18 cellular contexts compared by ENCODE assay signal in genomic region chr11:83187463-83187862, GRCh38. TPM values are rescaled to one million over a fixed set of nuclear protein-coding genes. Genes with fewer than 3 reads are reported as not detected.
DNase-seq lines count a peak whose midpoint lies in the region; ATAC-seq and TF ChIP-seq lines count a peak whose summit lies in the region.
"Had no signal": no experiment of that assay in that cellular context is flagged by ENCODE, and none has a peak within 500 bp of the region (broad histone marks: within the 10 kb centered on the region; RNA-seq: fewer than 3 reads in every experiment).

No MANE protein-coding gene starts in this region.

- no peaks in the 10 kb centered on the region for H3K27me3 ChIP-seq in upper lobe of left lung
- H3K27me3 ChIP-seq: cardiac muscle cell, neutrophil, SJCRH30, uterus had no signal

- WGBS in upper lobe of left lung, 2 donors = 97 to 98% methylated on average over 4 of the region's 4 CpGs

- intact Hi-C loops in activated B cell treated with CpG ODN at 0.5 μM for 24 hours (cut with micrococcal nuclease) = no loop called here
- intact Hi-C loops in left colon (cut with DNase I, micrococcal nuclease) = no loop called here

- no peak for TF ChIP-seq POLR2A in upper lobe of left lung (IDR thresholded peaks at IDR 0.05)

- CTCF ChIA-PET in activated B cell treated with CpG ODN at 0.5 μM for 24 hours (lab: Charles Lee) = interaction anchor here (1.6 kb wide), 1 partner anchor 320 kb away, joined by 4 read pairs; no protein-coding TSS in a partner anchor

- no peaks in the 10 kb centered on the region for H3K9me3 Mint-ChIP-seq in stimulated activated naive CD8-positive, alpha-beta T cell treated with anti-CD3 and anti-CD28 coated beads, Interleukin-15, amount 100 ng/mL, for 72 hours
- no peaks in the 10 kb centered on the region for H3K9me3 Mint-ChIP-seq in activated B cell treated with CpG ODN at 0.5 μM for 24 hours
- H3K9me3 Mint-ChIP-seq: mesothelial cell of epicardium had no signal

- no peak overlapping the region for H3K4me3 Mint-ChIP-seq in stimulated activated naive CD8-positive, alpha-beta T cell treated with anti-CD3 and anti-CD28 coated beads, Interleukin-15, amount 100 ng/mL, for 72 hours
- H3K4me3 Mint-ChIP-seq in activated B cell treated with CpG ODN at 0.5 μM for 24 hours = no peak overlapping the region
- H3K4me3 Mint-ChIP-seq: mesothelial cell of epicardium had no signal

- POLR2A ChIA-PET in activated B cell treated with CpG ODN at 0.5 μM for 24 hours (lab: Charles Lee) = interaction anchor here (1.2 to 1.6 kb wide), 2 partner anchors 11 to 31 kb away, joined by 4 read pairs; partner anchors contain the start of gene PCF11

- peaks cover 17% of the 10 kb centered on the region for H3K4me1 Mint-ChIP-seq in stimulated activated naive CD8-positive, alpha-beta T cell treated with anti-CD3 and anti-CD28 coated beads, Interleukin-15, amount 100 ng/mL, for 72 hours
- peaks cover 10% of the 10 kb centered on the region for H3K4me1 Mint-ChIP-seq in activated B cell treated with CpG ODN at 0.5 μM for 24 hours

- TF ChIP-seq CTCF in activated B cell treated with CpG ODN at 0.5 μM for 24 hours (IDR thresholded peaks at IDR 0.05) = no peak
- no peak for TF ChIP-seq CTCF in upper lobe of left lung (IDR thresholded peaks at IDR 0.05)

- no peak for TF ChIP-seq EP300 in upper lobe of left lung (IDR thresholded peaks at IDR 0.05)

- H3K9me3 ChIP-seq in upper lobe of left lung = no peaks in the 10 kb centered on the region
- H3K9me3 ChIP-seq: neutrophil, SJCRH30, uterus had no signal

- H3K27me3 Mint-ChIP-seq in stimulated activated naive CD8-positive, alpha-beta T cell treated with anti-CD3 and anti-CD28 coated beads, Interleukin-15, amount 100 ng/mL, for 72 hours = no peaks in the 10 kb centered on the region
- H3K27me3 Mint-ChIP-seq in activated B cell treated with CpG ODN at 0.5 μM for 24 hours = no peaks in the 10 kb centered on the region

- peaks cover 79% of the 10 kb centered on the region for H3K36me3 Mint-ChIP-seq in activated B cell treated with CpG ODN at 0.5 μM for 24 hours (ENCODE audit: low read depth)

- no peak overlapping the region for H3K4me3 ChIP-seq in upper lobe of left lung
- H3K4me3 ChIP-seq: cardiac muscle cell, SJCRH30, uterus had no signal

- peaks cover 7 to 9% (median 8%) of the 10 kb centered on the region in 4 donors for H3K4me1 ChIP-seq in upper lobe of left lung

- no peak overlapping the region for H3K27ac ChIP-seq in upper lobe of left lung
- H3K27ac ChIP-seq: cardiac muscle cell, neutrophil, SJCRH30, uterus had no signal

- no peak overlapping the region for H3K27ac Mint-ChIP-seq in stimulated activated naive CD8-positive, alpha-beta T cell treated with anti-CD3 and anti-CD28 coated beads, Interleukin-15, amount 100 ng/mL, for 72 hours
- H3K27ac Mint-ChIP-seq in activated B cell treated with CpG ODN at 0.5 μM for 24 hours = peak overlapping the region; percentile 32
- H3K27ac Mint-ChIP-seq: mesothelial cell of epicardium had no signal

- peak; percentile 28 for ATAC-seq in stimulated activated naive CD8-positive, alpha-beta T cell treated with anti-CD3 and anti-CD28 coated beads, Interleukin-15, amount 100 ng/mL, for 72 hours
- ATAC-seq in stimulated activated naive CD8-positive, alpha-beta T cell treated with anti-CD3 and anti-CD28 coated beads, Interleukin-15, Interleukin-2, amounts not matched to agents 100 U/mL and 50 U/mL, for 24 hours = no peak
- ATAC-seq in activated B cell treated with CpG ODN at 0.5 μM for 24 hours (ENCODE audit: low read depth) = no peak
- peak; percentile 38 for ATAC-seq in left colon
- no peak for ATAC-seq in GM18861 (IDR thresholded peaks at IDR 0.05; ENCODE audit: unreplicated experiment)
- no peak for ATAC-seq in upper lobe of left lung (ENCODE audit: low FRiP score in 2 of 2)

- DNase-seq in stimulated activated naive CD8-positive, alpha-beta T cell treated with anti-CD3 and anti-CD28 coated beads, Interleukin-15, amount 100 ng/mL, for 72 hours = no peak
- DNase-seq in stimulated activated naive CD8-positive, alpha-beta T cell treated with anti-CD3 and anti-CD28 coated beads, Interleukin-15, Interleukin-2, amounts not matched to agents 100 U/mL and 50 U/mL, for 24 hours = no peak
- DNase-seq in activated B cell treated with CpG ODN at 0.5 μM for 24 hours = no peak
- no peak for DNase-seq in left colon
- DNase-seq in NCI-H526 (lab: John Stamatoyannopoulos, UW) = no peak
- DNase-seq in superior temporal gyrus (ENCODE audit: extremely low spot score) = no peak
- DNase-seq in upper lobe of left lung = no peak
- DNase-seq: KG1; left cardiac atrium; NCI-H2029 treated with DMSO at 0.1 percent for 48 hours; SJCRH30; stimulated activated CD4-positive, alpha-beta T cell treated with anti-CD3 and anti-CD28 coated beads, Interleukin-4, amount 100 ng/mL, for 24 hours; T-helper 2 cell; uterus had no signal

- peaks cover 20 to 86% (median 58%) of the 10 kb centered on the region in 4 donors for H3K36me3 ChIP-seq in upper lobe of left lung
- H3K36me3 ChIP-seq: uterus had no signal

RNA-seq across cellular contexts. Expression of gene ANKRD42, which starts 6.0 kb away (rescaled TPM):
- total RNA-seq in activated B cell treated with CpG ODN at 0.5 μM for 24 hours = 6.6 and 7.4 TPM in 2 replicates
- 1 to 10 TPM; 7.2 to 8.6 TPM for total RNA-seq in left colon
- total RNA-seq in upper lobe of left lung = 10 to 100 TPM; 11.1 to 30.4 (median 15.4) TPM

RNA-seq across cellular contexts. Expression of gene PCF11, which starts 30.5 kb away (rescaled TPM):
- total RNA-seq in activated B cell treated with CpG ODN at 0.5 μM for 24 hours (105 and 123 TPM in 2 replicates), left colon (10 to 100 TPM; 50.7 to 52.0 TPM), upper lobe of left lung (100 to 1,000 TPM in 2 of 6 donors, 10 to 100 TPM in 4; 51.2 to 117 (median 58.5) TPM)

Comparison
In these comparisons a context has a peak if more than half of its experiments do, and no peak if none do; other contexts are left out.
1. ATAC-seq: peak in stimulated activated naive CD8-positive, alpha-beta T cell treated with anti-CD3 and anti-CD28 coated beads, Interleukin-15, amount 100 ng/mL, for 72 hours (single experiment) and left colon (single experiment); none in stimulated activated naive CD8-positive, alpha-beta T cell treated with anti-CD3 and anti-CD28 coated beads, Interleukin-15, Interleukin-2, amounts not matched to agents 100 U/mL and 50 U/mL, for 24 hours (single experiment), activated B cell treated with CpG ODN at 0.5 μM for 24 hours (single experiment), GM18861 (single experiment) and upper lobe of left lung (0 of 2).